Comparison of ENCODE assay signal across 1 cellular context in the genomic region with DNA sequence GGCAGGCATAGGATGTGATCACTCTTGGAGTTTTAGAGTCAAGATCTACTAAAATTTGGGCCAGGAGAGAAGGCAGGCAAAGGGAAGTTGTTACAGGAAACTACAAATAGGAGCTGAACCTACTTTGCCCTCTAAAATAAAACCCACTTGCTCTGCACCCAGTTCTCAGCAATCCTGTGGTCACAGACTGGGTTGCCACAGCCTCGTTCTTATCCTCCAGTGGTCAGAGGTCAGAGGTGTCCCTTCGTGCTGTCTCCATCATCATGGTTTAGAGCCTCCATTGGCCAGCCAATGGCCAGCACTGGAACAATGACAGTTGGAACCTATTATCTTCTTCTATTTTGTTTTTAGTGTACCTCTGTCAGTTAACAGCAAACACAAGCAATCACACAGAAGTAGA.
TF ChIP-seq lines count a peak whose summit lies in the region.

No MANE protein-coding gene starts in this region.

TF ChIP-seq in K562, 482 proteins besides CTCF, POLR2A, EP300 and RAD21 (continued from another document):
- TF ChIP-seq TRIM25 (IDR thresholded peaks at IDR 0.05; ENCODE audit: borderline replicate concordance): no peak
